In the genomic region with DNA sequence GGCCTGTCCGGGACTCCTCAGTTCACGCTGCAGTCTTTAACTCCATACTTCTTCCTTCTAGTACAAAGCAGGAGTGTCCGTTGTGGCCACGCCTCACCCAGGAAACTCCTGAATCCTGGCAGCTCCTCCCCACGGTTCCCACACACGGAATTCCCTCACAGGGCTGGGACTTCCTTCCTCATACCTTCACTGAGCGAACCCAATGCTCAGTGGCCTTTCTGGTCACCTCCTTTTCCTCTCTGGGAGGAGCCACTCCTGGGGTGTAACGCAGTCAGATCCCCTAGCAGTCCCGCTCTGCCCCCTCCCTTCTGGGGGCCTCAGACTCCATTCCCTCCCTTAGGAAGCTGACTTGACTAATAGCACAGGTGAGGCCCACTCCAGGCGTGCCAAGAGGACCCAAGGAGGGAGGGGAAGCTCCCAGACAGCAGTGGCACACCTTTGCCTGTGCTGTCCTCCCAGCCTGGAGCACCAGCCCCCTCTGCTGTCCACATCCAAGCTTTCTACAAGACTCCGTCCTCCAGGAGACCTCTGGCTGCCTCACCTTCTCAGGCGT, we compare ENCODE assay signal across 10 cellular contexts. TPM values are rescaled to one million over a fixed set of nuclear protein-coding genes. Genes with fewer than 3 reads are reported as not detected.
DNase-seq lines count a peak whose midpoint lies in the region; ATAC-seq and TF ChIP-seq lines count a peak whose summit lies in the region.
"Had no signal": no experiment of that assay in that cellular context is flagged by ENCODE, and none has a peak within 500 bp of the region (broad histone marks: within the 10 kb centered on the region; RNA-seq: fewer than 3 reads in every experiment).

TSS of gene SLC52A3 (minus strand) at position 75 of the 553 bp plus-strand sequence. CDS start 2,726 bp downstream, outside the sequence.

- H3K4me3 ChIP-seq in colonic mucosa (peak within 1 kb of the TSS; percentile 31), mucosa of descending colon (no peak within 1 kb of the TSS)

- H3K27ac ChIP-seq in colonic mucosa: peak within 1 kb of the TSS; percentile 86
- H3K27ac ChIP-seq: KMS-11 had no signal

- no peaks in the 10 kb centered on the region for H3K27me3 ChIP-seq in colonic mucosa

- peak; percentile 91 for ATAC-seq in mucosa of descending colon
- ATAC-seq in GM19351 (IDR thresholded peaks at IDR 0.05; ENCODE audit: unreplicated experiment): no peak
- ATAC-seq in sciatic nerve: no peak

- H3K9me3 ChIP-seq in colonic mucosa (no peaks in the 10 kb centered on the region), mucosa of descending colon (no peaks in the 10 kb centered on the region)

- peak within 1 kb of the TSS; percentile 28 to 82 for H3K9ac ChIP-seq in colonic mucosa (ENCODE audit: low read depth in 2 of 2, low read length in 2 of 2)
- H3K9ac ChIP-seq: KMS-11 had no signal

- no peaks in the 10 kb centered on the region for H3K4me1 ChIP-seq in colonic mucosa
- H3K4me1 ChIP-seq in mucosa of descending colon (ENCODE audit: low read depth): peaks cover 19% of the 10 kb centered on the region

- peak; percentile 69 for DNase-seq in D341Med (ENCODE audit: low spot score)
- peak; percentile 91 for DNase-seq in colonic mucosa
- peak; percentile 87 to 91 (median 87) for DNase-seq in mucosa of descending colon
- no peak for DNase-seq in NCI-H1436 treated with DMSO at 0.1 percent for 48 hours (lab: John Stamatoyannopoulos, UW)
- no peak for DNase-seq in GM20000 (ENCODE audit: low spot score)
- no peak for DNase-seq in sciatic nerve (ENCODE audit: low spot score)
- DNase-seq: activated CD8-positive, alpha-beta memory T cell treated with anti-CD3 and anti-CD28 coated beads for 24 hours had no signal

- intact Hi-C loops in colonic mucosa (cut with DNase I) (no loop called here), mucosa of descending colon (cut with DNase I, micrococcal nuclease) (no loop called here), sciatic nerve (cut with DNase I) (no loop called here)

- H3K36me3 ChIP-seq in colonic mucosa: no peaks in the 10 kb centered on the region
- no peaks in the 10 kb centered on the region for H3K36me3 ChIP-seq in mucosa of descending colon (ENCODE audit: low read depth)

- TF ChIP-seq CTCF in LNCAP (IDR thresholded peaks at IDR 0.05): peak; percentile 62
- TF ChIP-seq CTCF in colonic mucosa (IDR thresholded peaks at IDR 0.05): peak; percentile 47
- TF ChIP-seq CTCF in mucosa of descending colon (IDR thresholded peaks at IDR 0.05): no peak
- no peak for TF ChIP-seq CTCF in GM20000 (IDR thresholded peaks at IDR 0.05; ENCODE audit: extremely low read depth, missing control alignments)

RNA-seq across cellular contexts. Expression of gene SLC52A3, which starts in this region (rescaled TPM):
- total RNA-seq in colonic mucosa (10 to 100 TPM; 15.6 to 19.7 TPM), mucosa of descending colon (10 to 100 TPM; 12.0 to 48.6 (median 15.4) TPM), sciatic nerve (1.4 TPM)

Comparison
In these comparisons a context has a peak if more than half of its experiments do, and no peak if none do; other contexts are left out.
1. DNase-seq: peak in D341Med (single experiment), colonic mucosa (single experiment) and mucosa of descending colon (3 of 3); none in NCI-H1436 treated with DMSO at 0.1 percent for 48 hours (single experiment), GM20000 (single experiment) and sciatic nerve (single experiment).
2. CTCF ChIP-seq: peak in LNCAP (single experiment) and colonic mucosa (single experiment); none in mucosa of descending colon (single experiment) and GM20000 (single experiment).